ENCODE assay signal across 18 cellular contexts in the genomic region with DNA sequence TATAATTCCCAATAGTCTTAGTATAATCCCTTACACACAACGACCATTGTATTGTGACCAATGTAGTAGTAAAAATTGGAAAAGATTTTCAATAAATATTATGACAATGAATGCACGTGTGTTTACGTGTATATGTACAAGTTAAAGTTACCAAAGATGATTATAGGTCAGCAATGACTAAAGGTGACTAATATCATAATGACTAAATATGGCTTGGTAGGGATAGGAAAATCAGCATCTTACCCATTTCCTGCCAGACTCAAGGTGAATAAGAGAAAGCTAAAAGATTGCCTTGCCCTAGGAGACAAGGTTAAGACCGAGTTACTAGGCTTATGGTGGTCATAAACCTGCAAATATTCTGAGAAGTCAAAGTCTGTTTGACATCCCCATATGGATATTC. TPM values are rescaled to one million over a fixed set of nuclear protein-coding genes. Genes with fewer than 3 reads are reported as not detected.
DNase-seq lines count a peak whose midpoint lies in the region; ATAC-seq and TF ChIP-seq lines count a peak whose summit lies in the region.
"Had no signal": no experiment of that assay in that cellular context is flagged by ENCODE, and none has a peak within 500 bp of the region (broad histone marks: within the 10 kb centered on the region; RNA-seq: fewer than 3 reads in every experiment).

No MANE protein-coding gene starts in this region.

- ATAC-seq in GM21390 (IDR thresholded peaks at IDR 0.05; ENCODE audit: unreplicated experiment): no peak
- ATAC-seq in naive thymus-derived CD8-positive, alpha-beta T cell: no peak
- ATAC-seq: effector memory CD8-positive, alpha-beta T cell had no signal

- no TSS peak for BruUV-seq in PC-9 (replicated peaks; lab: Mats Ljungman, UMichigan)

- no peak overlapping the region for H2AFZ ChIP-seq in PC-9

- H3K4me3 Mint-ChIP-seq in naive thymus-derived CD8-positive, alpha-beta T cell: no peak overlapping the region
- H3K4me3 Mint-ChIP-seq: effector memory CD8-positive, alpha-beta T cell; H9; T-helper 2 cell treated with Interferon-gamma antibody and Interleukin-4, amounts not matched to agents 5 μg/mL and 100 μg/mL, for 36 hours had no signal

- CTCF ChIA-PET in PC-9 (lab: Charles Lee): no interaction called here

- no peaks in the 10 kb centered on the region; the same call in 1 of the 2 replicates for H3F3A ChIP-seq in PC-9 (ENCODE audit: insufficient read depth, low read depth)

- 0 out of 2 replicates have a peak, but pooled peaks cover 3% of the 10 kb centered on the region for H3K4me1 ChIP-seq in PC-9 (replicated peaks; ENCODE audit: insufficient read depth)
- H3K4me1 ChIP-seq: prostate gland had no signal

- no peaks in the 10 kb centered on the region for H3K9me2 ChIP-seq in PC-9 (ENCODE audit: insufficient read depth)

- peaks cover 0 to 3% (median 0%) of the 10 kb centered on the region in 9 donors for H3K9me3 Mint-ChIP-seq in naive thymus-derived CD8-positive, alpha-beta T cell
- H3K9me3 Mint-ChIP-seq: effector memory CD8-positive, alpha-beta T cell; H9; T-helper 2 cell treated with Interferon-gamma antibody and Interleukin-4, amounts not matched to agents 5 μg/mL and 100 μg/mL, for 36 hours had no signal

- H3K4me2 ChIP-seq in PC-9: no peak overlapping the region

- H3K36me3 ChIP-seq in PC-9 (ENCODE audit: low read depth): no peaks in the 10 kb centered on the region
- H3K36me3 ChIP-seq: prostate gland had no signal

- H3K9me3 ChIP-seq in PC-9 (ENCODE audit: insufficient read depth, low read depth): no peaks in the 10 kb centered on the region
- H3K9me3 ChIP-seq: prostate gland had no signal

- H3K27me3 Mint-ChIP-seq in naive thymus-derived CD8-positive, alpha-beta T cell: no peaks in the 10 kb centered on the region
- H3K27me3 Mint-ChIP-seq: effector memory CD8-positive, alpha-beta T cell had no signal

- intact Hi-C loops in PC-9 (cut with micrococcal nuclease; ENCODE audit: unreplicated experiment): no loop called here

- no peak overlapping the region for H3K27ac Mint-ChIP-seq in naive thymus-derived CD8-positive, alpha-beta T cell
- H3K27ac Mint-ChIP-seq: effector memory CD8-positive, alpha-beta T cell; T-helper 2 cell treated with Interferon-gamma antibody and Interleukin-4, amounts not matched to agents 5 μg/mL and 100 μg/mL, for 36 hours had no signal

- peaks cover 0 to 13% (median 3%) of the 10 kb centered on the region in 3 donors for H3K36me3 Mint-ChIP-seq in naive thymus-derived CD8-positive, alpha-beta T cell

- POLR2A ChIA-PET in naive thymus-derived CD8-positive, alpha-beta T cell (lab: Charles Lee): no interaction called here
- POLR2A ChIA-PET in PC-9 (lab: Charles Lee; ENCODE audit: unreplicated experiment): no interaction called here

- peaks cover 28% of the 10 kb centered on the region for H3K79me2 ChIP-seq in PC-9 (ENCODE audit: low read depth)

- TF ChIP-seq CTCF in epithelial cell of esophagus (IDR thresholded peaks at IDR 0.05; ENCODE audit: insufficient read depth, low read depth, low read length, missing control alignments) (no peak), PC-9 (conservative IDR thresholded peaks at IDR 0.05) (no peak)

- 0 out of 2 replicates have a peak, but pooled peaks cover 4% of the 10 kb centered on the region for H4K20me1 ChIP-seq in PC-9 (ENCODE audit: insufficient read depth)

- H3K27me3 ChIP-seq in PC-9 (ENCODE audit: insufficient read depth, low read depth): no peaks in the 10 kb centered on the region

- peaks cover 15 to 39% (median 19%) of the 10 kb centered on the region in 4 donors for H3K4me1 Mint-ChIP-seq in naive thymus-derived CD8-positive, alpha-beta T cell

- H3K4me3 ChIP-seq in epithelial cell of esophagus (ENCODE audit: low read length) (no peak overlapping the region), PC-9 (no peak overlapping the region)
- H3K4me3 ChIP-seq: prostate gland, skin epidermis had no signal

- no peak overlapping the region for H3K27ac ChIP-seq in PC-9
- H3K27ac ChIP-seq: prostate gland, skin epidermis had no signal

- DNase-seq in A172 (ENCODE audit: low spot score): peak; percentile 19
- DNase-seq in EH (ENCODE audit: low read depth): peak; percentile 12
- DNase-seq in RPMI7951 (ENCODE audit: low read depth): peak; percentile 12
- peak; percentile 79 for DNase-seq in epithelial cell of esophagus (ENCODE audit: low read depth)
- DNase-seq in naive thymus-derived CD8-positive, alpha-beta T cell: no peak
- DNase-seq in PC-9: no peak
- DNase-seq: activated CD4-positive, alpha-beta T cell treated with anti-CD3 and anti-CD28 coated beads for 1 hour; COR-L47; effector memory CD8-positive, alpha-beta T cell; H9; mesendoderm; NCI-H1105; NCI-H526; stimulated activated CD4-positive, alpha-beta T cell treated with anti-CD3 and anti-CD28 coated beads, Interleukin-4, amount 100 ng/mL, for 24 hours had no signal

RNA-seq across cellular contexts. Expression of gene CPD, which starts 34.4 kb away (rescaled TPM):
- 53.0 and 100 TPM in 2 replicates for total RNA-seq in A172 (2014; rRNA removed; shearing (Covaris generic))
- 31.8 and 61.6 TPM in 2 replicates for total RNA-seq in RPMI7951 (2014; rRNA removed; shearing (Covaris generic))
- total RNA-seq in naive thymus-derived CD8-positive, alpha-beta T cell: 10 to 100 TPM; 21.9 to 27.7 TPM
- polyA plus RNA-seq in naive thymus-derived CD8-positive, alpha-beta T cell: 10 to 100 TPM in 1 of 3 donors, 1 to 10 TPM in 2; 7.6 to 11.2 (median 8.1) TPM
- 44.7 and 55.0 TPM in 2 replicates for total RNA-seq in PC-9 (2021)

Comparison
In these comparisons a context has a peak if more than half of its experiments do, and no peak if none do; other contexts are left out.
1. DNase-seq: peak in A172 (single experiment), EH (single experiment), RPMI7951 (single experiment) and epithelial cell of esophagus (single experiment); none in naive thymus-derived CD8-positive, alpha-beta T cell (0 of 10) and PC-9 (0 of 2).